ENCODE assay signal across 17 cellular contexts in genomic region chr4:136831553-136831952, GRCh38.
DNase-seq lines count a peak whose midpoint lies in the region; ATAC-seq and TF ChIP-seq lines count a peak whose summit lies in the region.
"Had no signal": no experiment of that assay in that cellular context is flagged by ENCODE, and none has a peak within 500 bp of the region (broad histone marks: within the 10 kb centered on the region; RNA-seq: fewer than 3 reads in every experiment).

No MANE protein-coding gene starts in this region.

- H2AFZ ChIP-seq in MM.1S (ENCODE audit: low read length): no peak overlapping the region
- H2AFZ ChIP-seq in OCI-LY7 (ENCODE audit: low read length): no peak overlapping the region

- ATAC-seq in HG02798 (IDR thresholded peaks at IDR 0.05; ENCODE audit: poor library complexity, unreplicated experiment) (no peak), GM21737 (IDR thresholded peaks at IDR 0.05; ENCODE audit: unreplicated experiment) (no peak)
- ATAC-seq: naive thymus-derived CD4-positive, alpha-beta T cell had no signal

- DNase-seq in BE2C: peak; percentile 56
- no peak for DNase-seq in GM13977 (ENCODE audit: low spot score)
- DNase-seq in MM.1S: no peak
- peak; percentile 14 for DNase-seq in UCSD-AML1 (lab: John Stamatoyannopoulos, UW; ENCODE audit: unreplicated experiment)
- no peak for DNase-seq in GM03348 (ENCODE audit: low spot score)
- no peak for DNase-seq in OCI-LY7 (ENCODE audit: low spot score)
- DNase-seq: activated CD4-positive, alpha-beta T cell treated with anti-CD3 and anti-CD28 coated beads, Interleukin-2, amount 50 U/mL, for 4 hours; activated T-cell treated with anti-CD3 and anti-CD28 coated beads, Interleukin-2, amount 50 U/mL, for 1 hour; dorsolateral prefrontal cortex; head of caudate nucleus; MV-4-11; naive thymus-derived CD4-positive, alpha-beta T cell; NCI-H2081 treated with DMSO at 0.1 percent for 48 hours; NK-92 treated with Interleukin-12 subunit alpha and Interleukin-12 subunit beta, amount 100 ng/mL, for 24 hours; thyroid gland had no signal

- H3K27me3 ChIP-seq in BE2C: no peaks in the 10 kb centered on the region
- H3K27me3 ChIP-seq in MM.1S (replicated peaks; ENCODE audit: insufficient read depth, low read length): no peaks in the 10 kb centered on the region
- H3K27me3 ChIP-seq: dorsolateral prefrontal cortex, thyroid gland had no signal

- H3K9me2 ChIP-seq in MM.1S (replicated peaks; ENCODE audit: insufficient read depth, low read length) (no peaks in the 10 kb centered on the region), OCI-LY7 (ENCODE audit: insufficient read depth, low read length) (no peaks in the 10 kb centered on the region)

- POLR2A ChIA-PET in OCI-LY7 (lab: Charles Lee): no interaction called here

- peaks cover 23% of the 10 kb centered on the region for H3K4me1 ChIP-seq in BE2C
- no peaks in the 10 kb centered on the region for H3K4me1 ChIP-seq in MM.1S (ENCODE audit: low read length)
- H3K4me1 ChIP-seq in OCI-LY7 (ENCODE audit: insufficient read depth, low read length, poor library complexity, severe bottlenecking): no peaks in the 10 kb centered on the region
- H3K4me1 ChIP-seq: thyroid gland had no signal

- H4K20me1 ChIP-seq in MM.1S (ENCODE audit: insufficient read depth, low read length): no peaks in the 10 kb centered on the region
- no peaks in the 10 kb centered on the region for H4K20me1 ChIP-seq in OCI-LY7 (ENCODE audit: insufficient read depth, low read length)

- H3K79me2 ChIP-seq in MM.1S (ENCODE audit: low read length) (no peaks in the 10 kb centered on the region), OCI-LY7 (ENCODE audit: insufficient read depth, low read depth, low read length) (no peaks in the 10 kb centered on the region)

- BruUV-seq in OCI-LY7 (replicated peaks; lab: Mats Ljungman, UMichigan): no TSS peak

- intact Hi-C loops in OCI-LY7 (cut with micrococcal nuclease; ENCODE audit: unreplicated experiment): no loop called here

- no peak overlapping the region for H3K4me2 ChIP-seq in MM.1S (ENCODE audit: low read depth, low read length)
- H3K4me2 ChIP-seq in OCI-LY7 (ENCODE audit: low read length): no peak overlapping the region

- H3K9ac ChIP-seq in MM.1S (ENCODE audit: low read length): no peak overlapping the region

- H3K4me3 ChIP-seq in BE2C (ENCODE audit: low read depth, low read length): no peak overlapping the region
- no peak overlapping the region for H3K4me3 ChIP-seq in MM.1S (ENCODE audit: low read length)
- H3K4me3 ChIP-seq in OCI-LY7 (ENCODE audit: low read depth, low read length, poor library complexity, severe bottlenecking): no peak overlapping the region
- H3K4me3 ChIP-seq: dorsolateral prefrontal cortex, thyroid gland had no signal

- in situ Hi-C loops in GM13977 (cut with MboI; ENCODE audit: low pct_unique_long_range_greater_than_20kb, low sequenced_read_pairs, unreplicated experiment): no loop called here

- no peaks in the 10 kb centered on the region for H3F3A ChIP-seq in MM.1S (ENCODE audit: insufficient read depth, low read length)

- TF ChIP-seq CTCF in BE2C (IDR thresholded peaks at IDR 0.05; ENCODE audit: low read depth, low read length) (peak; percentile 51), GM13977 (IDR thresholded peaks at IDR 0.05; ENCODE audit: extremely low read depth, insufficient read depth, missing control alignments) (peak; percentile 16), MM.1S (IDR thresholded peaks at IDR 0.05; ENCODE audit: low read length) (0 out of 2 replicates have a peak, but pooled peaks have one; percentile 8), OCI-LY7 (conservative IDR thresholded peaks at IDR 0.05; ENCODE audit: low read length) (no peak)

- H3K9me3 ChIP-seq in BE2C (no peaks in the 10 kb centered on the region), MM.1S (replicated peaks; ENCODE audit: insufficient read depth, low read length) (no peaks in the 10 kb centered on the region), OCI-LY7 (ENCODE audit: low read length) (no peaks in the 10 kb centered on the region)
- H3K9me3 ChIP-seq: thyroid gland had no signal

- CTCF ChIA-PET in OCI-LY7 (lab: Charles Lee; ENCODE audit: unreplicated experiment): no interaction called here

- H3K36me3 ChIP-seq in BE2C (no peaks in the 10 kb centered on the region), MM.1S (replicated peaks; ENCODE audit: insufficient read depth, low read length) (no peaks in the 10 kb centered on the region), OCI-LY7 (ENCODE audit: insufficient read depth, low read length) (no peaks in the 10 kb centered on the region)
- H3K36me3 ChIP-seq: thyroid gland had no signal

- H3K27ac ChIP-seq in MM.1S (ENCODE audit: low read length) (no peak overlapping the region), OCI-LY7 (ENCODE audit: low read depth, low read length, poor library complexity, severe bottlenecking) (no peak overlapping the region)
- H3K27ac ChIP-seq: dorsolateral prefrontal cortex, thyroid gland had no signal

Comparison
In these comparisons a context has a peak if more than half of its experiments do, and no peak if none do; other contexts are left out.
1. DNase-seq: peak in BE2C (single experiment) and UCSD-AML1 (single experiment); none in GM13977 (single experiment), MM.1S (single experiment), GM03348 (single experiment) and OCI-LY7 (single experiment).